25 cellular contexts compared by ENCODE assay signal in the genomic region with DNA sequence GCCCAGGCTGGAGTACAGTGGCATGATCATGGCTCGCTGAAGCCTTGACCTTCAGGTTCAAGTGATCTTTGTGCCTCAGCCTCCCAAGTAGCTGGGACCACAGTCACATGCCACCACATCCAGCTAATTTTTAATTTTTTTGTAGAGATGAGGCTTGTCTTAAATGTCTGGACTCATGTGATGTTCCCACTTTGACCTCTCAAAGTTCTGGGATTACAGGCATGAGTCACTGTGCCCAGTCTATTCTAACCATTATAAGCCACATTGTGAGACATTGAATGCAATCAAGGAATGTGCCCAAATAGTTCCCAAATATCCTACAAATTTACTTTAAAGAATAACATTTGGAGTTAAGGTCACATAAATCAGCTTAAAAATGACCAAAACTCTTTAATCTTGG.
DNase-seq lines count a peak whose midpoint lies in the region; FAIRE-seq and TF ChIP-seq lines count a peak whose summit lies in the region.
"Had no signal": no experiment of that assay in that cellular context is flagged by ENCODE, and none has a peak within 500 bp of the region (broad histone marks: within the 10 kb centered on the region; RNA-seq: fewer than 3 reads in every experiment).

No MANE protein-coding gene starts in this region.

- H3K79me2 ChIP-seq in keratinocyte (ENCODE audit: control insufficient read depth, insufficient read depth, low read length) (no peaks in the 10 kb centered on the region), SK-N-SH (ENCODE audit: insufficient read depth) (no peaks in the 10 kb centered on the region)

- no peak overlapping the region for H3K9ac ChIP-seq in keratinocyte (ENCODE audit: control insufficient read depth, extremely low read depth, insufficient read depth, low read length)
- H3K9ac ChIP-seq in SK-N-SH: no peak overlapping the region
- H3K9ac ChIP-seq: BLaER1 had no signal

- TF ChIP-seq CTCF in keratinocyte (optimal IDR thresholded peaks at IDR 0.05 in 1 of 3, IDR thresholded peaks at IDR 0.05 in 1 of 3, conservative IDR thresholded peaks at IDR 0.05 in 1 of 3; ENCODE audit: extremely low read depth in 1 of 3, insufficient read depth in 2 of 3, low read length in 3 of 3): no peak
- no peak for TF ChIP-seq CTCF in SK-N-SH (IDR thresholded peaks at IDR 0.05)

- H3K36me3 ChIP-seq in keratinocyte (ENCODE audit: control insufficient read depth in 2 of 2, extremely low read depth in 1 of 2, insufficient read depth in 2 of 2, low read length in 2 of 2): no peaks in the 10 kb centered on the region
- no peaks in the 10 kb centered on the region for H3K36me3 ChIP-seq in SK-N-SH (replicated peaks in 1 of 2; ENCODE audit: control insufficient read depth in 1 of 2, insufficient read depth in 2 of 2, low read length in 1 of 2)
- H3K36me3 ChIP-seq: BLaER1, HAP-1 had no signal

- TF ChIP-seq RAD21 in SK-N-SH (IDR thresholded peaks at IDR 0.05; ENCODE audit: low read length): no peak

- H3K27me3 ChIP-seq in keratinocyte (ENCODE audit: control insufficient read depth, extremely low read depth, insufficient read depth, low read length) (no peaks in the 10 kb centered on the region), SK-N-SH (ENCODE audit: insufficient read depth) (no peaks in the 10 kb centered on the region; the same call in 1 of the 2 replicates)
- H3K27me3 ChIP-seq: BLaER1 had no signal

- H3K9me1 ChIP-seq in keratinocyte (ENCODE audit: control insufficient read depth, extremely low read depth, insufficient read depth, low read length): no peaks in the 10 kb centered on the region

- H3K9me2 ChIP-seq in SK-N-SH: no peaks in the 10 kb centered on the region

- POLR2A ChIA-PET in SK-N-SH (lab: Yijun Ruan, JAX): no interaction called here

- H3K4me1 ChIP-seq in keratinocyte (ENCODE audit: control insufficient read depth, extremely low read depth, insufficient read depth, low read length): peaks cover 12% of the 10 kb centered on the region
- no peaks in the 10 kb centered on the region for H3K4me1 ChIP-seq in SK-N-SH (ENCODE audit: control insufficient read depth in 1 of 2, insufficient read depth in 2 of 2, low read depth in 1 of 2, low read length in 1 of 2)
- H3K4me1 ChIP-seq: BLaER1, HAP-1 had no signal

- no peaks in the 10 kb centered on the region for H4K20me1 ChIP-seq in keratinocyte (ENCODE audit: control insufficient read depth, extremely low read depth, insufficient read depth, low read length)
- H4K20me1 ChIP-seq in SK-N-SH (ENCODE audit: insufficient read depth): no peaks in the 10 kb centered on the region
- H4K20me1 ChIP-seq: BLaER1 had no signal

- in situ Hi-C loops in SK-MEL-5 (cut with HindIII; ENCODE audit: low pct_unique_long_range_greater_than_20kb, low sequenced_read_pairs): no loop called here

- peak; percentile 26 for DNase-seq in EH (ENCODE audit: low read depth)
- DNase-seq in SK-MEL-5 (ENCODE audit: low read depth, low spot score): peak; percentile 11
- peak; percentile 17 for DNase-seq in fibroblast of gingiva (ENCODE audit: low read depth)
- DNase-seq in keratinocyte (ENCODE audit: low read depth, low spot score): peak; percentile 15
- DNase-seq in activated gamma-delta T cell treated with Interleukin-2 at 50 U/mL for 16 hours: no peak
- no peak for DNase-seq in NCI-H1436 treated with DMSO at 0.1 percent for 48 hours (lab: John Stamatoyannopoulos, UW)
- no peak for DNase-seq in SK-N-SH
- DNase-seq in activated naive CD4-positive, alpha-beta T cell treated with Interleukin-2 at 50 U/mL for 16 hours: no peak
- DNase-seq: CD4-positive, CD25-positive, alpha-beta regulatory T cell; COR-L47; DMS53; GDM1; NCI-H1092 treated with DMSO at 0.1 percent for 48 hours; NCI-H1436; NCI-H1930; NCI-H2107; NCI-H446; NCI-H526; NCI-H82; NK-92 treated with Interleukin-12 subunit alpha and Interleukin-12 subunit beta, amount 100 ng/mL, for 24 hours; PC-3 had no signal

- FAIRE-seq in keratinocyte (lab: Jason Lieb, UNC): no peak
- FAIRE-seq: GM12891 had no signal

- 76% methylated on average over 1 of the region's 1 CpG for WGBS in SK-N-SH (ENCODE audit: low lambda C conversion rate)

- TF ChIP-seq EP300 in SK-N-SH (IDR thresholded peaks at IDR 0.05; ENCODE audit: borderline replicate concordance in 1 of 2, low read depth in 1 of 2, low read length in 1 of 2): no peak

- H3K4me3 ChIP-seq in keratinocyte (ENCODE audit: control insufficient read depth in 2 of 3, extremely low read depth in 1 of 3, insufficient read depth in 2 of 3, low read depth in 1 of 3, low read length in 3 of 3): no peak overlapping the region
- H3K4me3 ChIP-seq in SK-N-SH (ENCODE audit: low read depth in 2 of 2, low read length in 1 of 2): no peak overlapping the region
- H3K4me3 ChIP-seq: BLaER1, GM23338, HAP-1 had no signal

- H3F3A ChIP-seq in SK-N-SH (replicated peaks; ENCODE audit: insufficient read depth): no peaks in the 10 kb centered on the region

- H2AFZ ChIP-seq in keratinocyte (ENCODE audit: control insufficient read depth, low read length) (no peak overlapping the region), SK-N-SH (ENCODE audit: low read depth) (no peak overlapping the region)
- H2AFZ ChIP-seq: GM23338 had no signal

- H3K4me2 ChIP-seq in keratinocyte (ENCODE audit: control insufficient read depth, extremely low read depth, insufficient read depth, low read depth, low read length): no peak overlapping the region
- H3K4me2 ChIP-seq in SK-N-SH: no peak overlapping the region
- H3K4me2 ChIP-seq: BLaER1, GM23338 had no signal

- no peak overlapping the region for H3K27ac ChIP-seq in keratinocyte (ENCODE audit: control insufficient read depth, insufficient read depth, low read length)
- H3K27ac ChIP-seq in SK-N-SH (ENCODE audit: low read depth in 2 of 2, low read length in 1 of 2): no peak overlapping the region
- H3K27ac ChIP-seq: BLaER1 had no signal

- CTCF ChIA-PET in SK-N-SH (lab: Yijun Ruan, JAX): no interaction called here

- H3K9me3 ChIP-seq in keratinocyte (ENCODE audit: control insufficient read depth, low read depth, low read length) (no peaks in the 10 kb centered on the region), SK-N-SH (no peaks in the 10 kb centered on the region)
- H3K9me3 ChIP-seq: BLaER1, HAP-1 had no signal

- dilution Hi-C loops in keratinocyte (cut with MboI; ENCODE audit: extremely low pct_ligation_motif_present, low sequenced_read_pairs): no loop called here

TF ChIP-seq in SK-N-SH, 30 proteins besides CTCF, POLR2A, EP300 and RAD21:
- TF ChIP-seq, protein P1, sequence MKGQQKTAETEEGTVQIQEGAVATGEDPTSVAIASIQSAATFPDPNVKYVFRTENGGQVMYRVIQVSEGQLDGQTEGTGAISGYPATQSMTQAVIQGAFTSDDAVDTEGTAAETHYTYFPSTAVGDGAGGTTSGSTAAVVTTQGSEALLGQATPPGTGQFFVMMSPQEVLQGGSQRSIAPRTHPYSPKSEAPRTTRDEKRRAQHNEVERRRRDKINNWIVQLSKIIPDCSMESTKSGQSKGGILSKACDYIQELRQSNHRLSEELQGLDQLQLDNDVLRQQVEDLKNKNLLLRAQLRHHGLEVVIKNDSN (IDR thresholded peaks at IDR 0.05; ENCODE audit: borderline replicate concordance, low read depth): no peak
TF ChIP-seq in SK-N-SH: peak in this region for 0.

Comparison
In these comparisons a context has a peak if more than half of its experiments do, and no peak if none do; other contexts are left out.
1. DNase-seq: peak in EH (single experiment), SK-MEL-5 (single experiment), fibroblast of gingiva (single experiment) and keratinocyte (single experiment); none in activated gamma-delta T cell treated with Interleukin-2 at 50 U/mL for 16 hours (single experiment), NCI-H1436 treated with DMSO at 0.1 percent for 48 hours (single experiment), SK-N-SH (single experiment) and activated naive CD4-positive, alpha-beta T cell treated with Interleukin-2 at 50 U/mL for 16 hours (single experiment).